9 cellular contexts compared by ENCODE assay signal in genomic region chr17:33291248-33292183, GRCh38. TPM values are rescaled to one million over a fixed set of nuclear protein-coding genes. Genes with fewer than 3 reads are reported as not detected.
DNase-seq lines count a peak whose midpoint lies in the region; ATAC-seq lines count a peak whose summit lies in the region.
"Had no signal": no experiment of that assay in that cellular context is flagged by ENCODE, and none has a peak within 500 bp of the region (broad histone marks: within the 10 kb centered on the region; RNA-seq: fewer than 3 reads in every experiment).

No MANE protein-coding gene starts in this region.

- H3K9me3 Mint-ChIP-seq in CD4-positive, alpha-beta memory T cell, result no peaks in the 10 kb centered on the region
- H3K9me3 Mint-ChIP-seq in naive B cell, result peaks cover 0 to 6% (median 2%) of the 10 kb centered on the region in 7 donors

- ATAC-seq in naive B cell (ENCODE audit: low read depth in 2 of 2), result no peak
- no peak for ATAC-seq in HG02571 (IDR thresholded peaks at IDR 0.05; ENCODE audit: unreplicated experiment)
- ATAC-seq in HG02759 (IDR thresholded peaks at IDR 0.05; ENCODE audit: unreplicated experiment), result no peak
- ATAC-seq: HCT116 had no signal

- POLR2A ChIA-PET in CD4-positive, alpha-beta memory T cell (lab: Charles Lee; ENCODE audit: partially characterized antibody), result no interaction called here

- 3% methylated on average over 104 of the region's 104 CpGs for WGBS in ectodermal cell, 2 experiments

- CTCF ChIA-PET in CD4-positive, alpha-beta memory T cell (lab: Charles Lee; ENCODE audit: partially characterized antibody), result no interaction called here

- no peak overlapping the region for H3K27ac ChIP-seq in CD4-positive, alpha-beta memory T cell (ENCODE audit: low read depth, low read length)
- H3K27ac ChIP-seq in ectodermal cell (ENCODE audit: insufficient read depth, low read depth, low read length, poor library complexity, severe bottlenecking), result no peak overlapping the region

- H3K27me3 ChIP-seq in CD4-positive, alpha-beta memory T cell (ENCODE audit: insufficient read depth, low read length), result peaks cover 8% of the 10 kb centered on the region
- H3K27me3 ChIP-seq in ectodermal cell (ENCODE audit: control insufficient read depth, insufficient read depth, low read length, poor library complexity, severe bottlenecking), result peaks cover 72% of the 10 kb centered on the region

- H3K4me3 Mint-ChIP-seq in CD4-positive, alpha-beta memory T cell, result peak overlapping the region; percentile 28 to 88 (median 74)
- H3K4me3 Mint-ChIP-seq in naive B cell, result peak overlapping the region in 6 of 8 donors; percentile 32 to 79 (median 66)

- H3K4me3 ChIP-seq in CD4-positive, alpha-beta memory T cell (ENCODE audit: low read length in 2 of 2), result no peak overlapping the region
- peak overlapping the region; percentile 50 for H3K4me3 ChIP-seq in ectodermal cell (ENCODE audit: insufficient read depth, low read depth, low read length)

- H3K4me1 Mint-ChIP-seq in CD4-positive, alpha-beta memory T cell, result peaks cover 6 to 17% (median 13%) of the 10 kb centered on the region in 4 donors
- peaks cover 9 to 19% (median 15%) of the 10 kb centered on the region in 3 donors for H3K4me1 Mint-ChIP-seq in naive B cell

- H3K27me3 Mint-ChIP-seq in CD4-positive, alpha-beta memory T cell, result peaks cover 31 to 47% of the 10 kb centered on the region in 2 donors
- peaks cover 53 to 64% (median 59%) of the 10 kb centered on the region in 3 donors for H3K27me3 Mint-ChIP-seq in naive B cell

- intact Hi-C loops in CD4-positive, alpha-beta memory T cell (cut with micrococcal nuclease), result no loop called here

- no peaks in the 10 kb centered on the region for H3K4me1 ChIP-seq in CD4-positive, alpha-beta memory T cell (ENCODE audit: insufficient read depth, low read length)
- no peaks in the 10 kb centered on the region for H3K4me1 ChIP-seq in ectodermal cell (ENCODE audit: control insufficient read depth, insufficient read depth, low read length)

- H3K36me3 Mint-ChIP-seq in CD4-positive, alpha-beta memory T cell, result no peaks in the 10 kb centered on the region
- H3K36me3 Mint-ChIP-seq in naive B cell, result peaks cover 0 to 19% of the 10 kb centered on the region in 2 donors

- no peaks in the 10 kb centered on the region for H3K9me3 ChIP-seq in CD4-positive, alpha-beta memory T cell (ENCODE audit: control insufficient read depth in 1 of 2, low read length in 2 of 2)
- no peaks in the 10 kb centered on the region for H3K9me3 ChIP-seq in ectodermal cell (ENCODE audit: control insufficient read depth, low read length)

- no peaks in the 10 kb centered on the region for H3K36me3 ChIP-seq in CD4-positive, alpha-beta memory T cell (ENCODE audit: insufficient read depth, low read length)
- no peaks in the 10 kb centered on the region for H3K36me3 ChIP-seq in ectodermal cell (ENCODE audit: control insufficient read depth, insufficient read depth, low read length)

- no peak overlapping the region for H3K27ac Mint-ChIP-seq in CD4-positive, alpha-beta memory T cell
- peak overlapping the region in 1 of 6 donors; percentile 14 for H3K27ac Mint-ChIP-seq in naive B cell

- no peak for DNase-seq in CD4-positive, alpha-beta memory T cell
- DNase-seq in NCI-H345 (lab: John Stamatoyannopoulos, UW) (peak; percentile 44), naive B cell (no peak), NCI-H1048 (lab: John Stamatoyannopoulos, UW) (no peak)
- no peak for DNase-seq in activated effector memory CD4-positive, alpha-beta T cell treated with anti-CD3 and anti-CD28 coated beads, Interleukin-2, amount 50 U/mL, for 16 hours

RNA-seq across cellular contexts. Expression of gene ASIC2, which starts 1.6 kb away (rescaled TPM):
- total RNA-seq in CD4-positive, alpha-beta memory T cell, result not detected
- not detected for polyA plus RNA-seq in CD4-positive, alpha-beta memory T cell
- polyA plus RNA-seq in ectodermal cell (2013, experiment 1 of 4), result 0.76 TPM
- 0.57 TPM for polyA plus RNA-seq in ectodermal cell (2013, experiment 2 of 4)
- polyA plus RNA-seq in ectodermal cell (2013, experiment 3 of 4), result 0.48 TPM
- 1.5 TPM for polyA plus RNA-seq in ectodermal cell (2013, experiment 4 of 4)
- polyA plus RNA-seq in naive B cell (ENCODE audit: low read depth in 6 of 6), result not detected
